8 cellular contexts compared by ENCODE assay signal in genomic region chr19:46860846-46861690, GRCh38. TPM values are rescaled to one million over a fixed set of nuclear protein-coding genes. Genes with fewer than 3 reads are reported as not detected.
DNase-seq lines count a peak whose midpoint lies in the region; ATAC-seq, FAIRE-seq and TF ChIP-seq lines count a peak whose summit lies in the region.

TSS of gene ARHGAP35 (plus strand) at chr19:46860997. CDS start at chr19:46918676, 57,679 bp downstream.

- H3K36me3 ChIP-seq in SK-N-MC (ENCODE audit: insufficient read depth, low read length): peaks cover 6% of the 10 kb centered on the region
- H3K36me3 ChIP-seq in bronchial epithelial cell (ENCODE audit: control insufficient read depth, insufficient read depth, low read length): peaks cover 2% of the 10 kb centered on the region

- H3K9ac ChIP-seq in SK-N-MC (ENCODE audit: insufficient read length): peak within 1 kb of the TSS; percentile 91

- ATAC-seq in HG02885 (IDR thresholded peaks at IDR 0.05; ENCODE audit: poor library complexity, unreplicated experiment) (peak; percentile 15), GM19395 (IDR thresholded peaks at IDR 0.05; ENCODE audit: unreplicated experiment) (no peak), HG02973 (IDR thresholded peaks at IDR 0.05; ENCODE audit: unreplicated experiment) (no peak)

- TF ChIP-seq CTCF in GM10266 (IDR thresholded peaks at IDR 0.05; ENCODE audit: control insufficient read depth, insufficient read depth, low read depth, missing control alignments) (no peak), bronchial epithelial cell (IDR thresholded peaks at IDR 0.05; ENCODE audit: insufficient read depth, low read length, severe bottlenecking) (no peak)

- H3K9me3 ChIP-seq in SK-N-MC (ENCODE audit: low read depth, low read length): no peaks in the 10 kb centered on the region

- DNase-seq in GM10266 (ENCODE audit: extremely low spot score): peak; percentile 97
- no peak for DNase-seq in SK-N-MC (ENCODE audit: low read depth, low spot score)
- no peak for DNase-seq in bronchial epithelial cell (ENCODE audit: low read depth)
- peak; percentile 93 for DNase-seq in islet precursor cell
- DNase-seq in stimulated activated CD4-positive, alpha-beta T cell treated with anti-CD3 and anti-CD28 coated beads, Interleukin-2, amount 100 ng/mL, for 24 hours: peak; percentile 24 to 26

- H3K27ac ChIP-seq in SK-N-MC: peak within 1 kb of the TSS; percentile 98

- H3K27me3 ChIP-seq in bronchial epithelial cell (ENCODE audit: control insufficient read depth, insufficient read depth, low read length): no peaks in the 10 kb centered on the region

- no peak for FAIRE-seq in bronchial epithelial cell (lab: Jason Lieb, UNC)

- H3K4me3 ChIP-seq in SK-N-MC: peak within 1 kb of the TSS; percentile 83
- peak within 1 kb of the TSS; percentile 93 for H3K4me3 ChIP-seq in bronchial epithelial cell (ENCODE audit: low read depth, low read length)

RNA-seq across cellular contexts. Expression of gene ARHGAP35, which starts in this region (rescaled TPM):
- total RNA-seq in bronchial epithelial cell: 24.0 and 37.1 TPM in 2 replicates

Comparison
In these comparisons a context has a peak if more than half of its experiments do, and no peak if none do; other contexts are left out.
1. DNase-seq: peak in GM10266 (single experiment), islet precursor cell (single experiment) and stimulated activated CD4-positive, alpha-beta T cell treated with anti-CD3 and anti-CD28 coated beads, Interleukin-2, amount 100 ng/mL, for 24 hours (2 of 2); none in SK-N-MC (single experiment) and bronchial epithelial cell (single experiment).